19 cellular contexts compared by ENCODE assay signal in genomic region chr3:50490438-50490970, GRCh38. TPM values are rescaled to one million over a fixed set of nuclear protein-coding genes. Genes with fewer than 3 reads are reported as not detected.
A peak's percentile ranks its signal among the peaks of the same experiment; 100 is the strongest.
DNase-seq lines count a peak whose midpoint lies in the region; ATAC-seq, FAIRE-seq and TF ChIP-seq lines count a peak whose summit lies in the region.
"Had no signal": no experiment of that assay in that cellular context is flagged by ENCODE, and none has a peak within 500 bp of the region (broad histone marks: within the 10 kb centered on the region; RNA-seq: fewer than 3 reads in every experiment).

No MANE protein-coding gene starts in this region.

- no peaks in the 10 kb centered on the region for H3K79me2 ChIP-seq in OCI-LY3 (ENCODE audit: low read length)

- intact Hi-C loops in left ventricle myocardium superior (cut with micrococcal nuclease) (no loop called here), left cardiac atrium (cut with DNase I) (no loop called here)

- H3K36me3 ChIP-seq in OCI-LY3 (replicated peaks; ENCODE audit: low read depth, low read length) (no peaks in the 10 kb centered on the region), bronchial epithelial cell (ENCODE audit: control insufficient read depth, insufficient read depth, low read length) (no peaks in the 10 kb centered on the region)
- H3K36me3 ChIP-seq: HAP-1 had no signal

- H2AFZ ChIP-seq in OCI-LY3 (ENCODE audit: low read depth, low read length) = no peak overlapping the region

- H3K27me3 ChIP-seq in OCI-LY3 (ENCODE audit: low read depth, low read length) = peaks cover 8% of the 10 kb centered on the region
- peaks cover 1% of the 10 kb centered on the region for H3K27me3 ChIP-seq in bronchial epithelial cell (ENCODE audit: control insufficient read depth, insufficient read depth, low read length)

- no peak overlapping the region for H3K4me3 ChIP-seq in OCI-LY3 (ENCODE audit: low read length)
- no peak overlapping the region for H3K4me3 ChIP-seq in bronchial epithelial cell (ENCODE audit: low read depth, low read length)
- H3K4me3 ChIP-seq: HAP-1 had no signal

- peak; percentile 63 for ATAC-seq in left ventricle myocardium superior
- no peak for ATAC-seq in left cardiac atrium

- H3K9me3 ChIP-seq in OCI-LY3 (ENCODE audit: insufficient read depth, low read length) = no peaks in the 10 kb centered on the region
- H3K9me3 ChIP-seq: HAP-1, SK-N-SH had no signal

- H3K4me2 ChIP-seq in OCI-LY3 (ENCODE audit: low read length) = peak overlapping the region; percentile 33
- H3K4me2 ChIP-seq: KMS-11, SK-N-SH had no signal

- DNase-seq in left ventricle myocardium superior (no peak), left cardiac atrium (no peak), bronchial epithelial cell (ENCODE audit: low read depth) (no peak), hippocampal formation (lab: John Stamatoyannopoulos, UW) (no peak), urothelium cell line (ENCODE audit: low spot score) (no peak)
- DNase-seq in stimulated activated naive CD4-positive, alpha-beta T cell (lab: John Stamatoyannopoulos, UW) = no peak
- DNase-seq: ACHN; CD4-positive, alpha-beta T cell; EL; NCI-H1048; NCI-H1694; NCI-H2107; NCI-H345; NCI-H69; SK-N-SH had no signal

- no peak overlapping the region for H3K9ac ChIP-seq in OCI-LY3 (ENCODE audit: low read length)
- H3K9ac ChIP-seq: KMS-11, SK-N-SH had no signal

- H3K4me1 ChIP-seq in OCI-LY3 (ENCODE audit: low read length) = peaks cover 10% of the 10 kb centered on the region

- H4K20me1 ChIP-seq in OCI-LY3 (ENCODE audit: insufficient read depth, low read length) = no peaks in the 10 kb centered on the region

- TF ChIP-seq CTCF in OCI-LY3 (IDR thresholded peaks at IDR 0.05; ENCODE audit: low read depth, low read length) = no peak
- no peak for TF ChIP-seq CTCF in bronchial epithelial cell (IDR thresholded peaks at IDR 0.05; ENCODE audit: insufficient read depth, low read length, severe bottlenecking)

- no peak overlapping the region for H3K27ac ChIP-seq in OCI-LY3 (ENCODE audit: low read length)
- H3K27ac ChIP-seq: KMS-11 had no signal

- peak; percentile 55 for FAIRE-seq in bronchial epithelial cell (lab: Jason Lieb, UNC)
- no peak for FAIRE-seq in urothelium cell line (lab: Jason Lieb, UNC)

RNA-seq across cellular contexts. Expression of gene CACNA2D2, which starts 12.9 kb away (rescaled TPM):
- total RNA-seq in left ventricle myocardium superior (2.8 TPM), left cardiac atrium (1 to 10 TPM; 4.6 to 7.8 TPM), bronchial epithelial cell (not detected in 2 replicates)
- total RNA-seq: MCF 10A had no signal
